9 cellular contexts compared by ENCODE assay signal in the genomic region with DNA sequence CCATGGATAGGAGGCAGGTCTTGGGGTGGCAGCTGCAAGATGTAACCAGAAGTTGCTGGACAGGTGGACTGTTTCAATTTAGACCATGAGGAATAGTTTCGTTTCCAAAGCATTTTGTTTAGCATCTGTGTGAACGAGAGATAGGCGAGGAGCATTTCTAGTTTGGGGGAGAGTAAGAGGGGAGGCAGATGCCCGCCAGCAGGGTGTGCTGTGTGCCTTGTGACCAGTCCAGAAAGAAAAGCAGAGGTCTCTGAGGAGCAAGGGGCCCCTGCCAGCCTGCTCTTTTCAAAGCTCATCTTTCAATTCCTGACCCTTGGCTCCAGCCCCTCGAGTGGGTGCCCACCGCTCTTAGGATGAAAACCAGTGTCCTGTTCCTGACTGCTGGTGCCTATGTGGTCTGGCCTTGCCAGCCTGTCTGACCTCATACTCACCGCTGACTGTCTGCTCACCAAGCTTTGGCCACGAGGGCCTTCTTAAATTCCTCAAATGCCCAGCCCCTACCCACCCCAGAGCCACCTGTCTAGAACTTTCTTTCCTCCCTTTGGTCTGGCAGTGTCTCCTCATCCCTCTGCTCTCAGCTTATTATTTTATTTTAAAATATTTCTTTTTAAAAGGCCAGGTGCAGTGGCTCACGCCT. TPM values are rescaled to one million over a fixed set of nuclear protein-coding genes. Genes with fewer than 3 reads are reported as not detected.
A peak's percentile ranks its signal among the peaks of the same experiment; 100 is the strongest.
DNase-seq lines count a peak whose midpoint lies in the region; TF ChIP-seq lines count a peak whose summit lies in the region.
"Had no signal": no experiment of that assay in that cellular context is flagged by ENCODE, and none has a peak within 500 bp of the region (broad histone marks: within the 10 kb centered on the region; RNA-seq: fewer than 3 reads in every experiment).

No MANE protein-coding gene starts in this region.

- H3K9ac ChIP-seq in skeletal muscle satellite cell (ENCODE audit: low read depth, low read length), result peak overlapping the region; percentile 18

- no peaks in the 10 kb centered on the region for H3K36me3 Mint-ChIP-seq in chondrocyte (ENCODE audit: low read depth)
- H3K36me3 Mint-ChIP-seq in activated naive CD4-positive, alpha-beta T cell treated with anti-CD3 and anti-CD28 coated beads for 36 hours (ENCODE audit: low read depth), result no peaks in the 10 kb centered on the region
- H3K36me3 Mint-ChIP-seq in activated T-helper 2 cell treated with anti-CD3 and anti-CD28 coated beads, Interferon-gamma antibody, Interleukin-2, Interleukin-4, amounts not matched to agents 10 μg/mL and 5 μg/mL and 100 μg/mL, durations not matched to agents 14 hours and 24 hours and 36 hours (ENCODE audit: low read depth), result no peaks in the 10 kb centered on the region

- H3K4me2 ChIP-seq in skeletal muscle satellite cell (ENCODE audit: low read length), result no peak overlapping the region

- no peak overlapping the region for H3K27ac Mint-ChIP-seq in chondrocyte (ENCODE audit: unreplicated experiment)
- H3K27ac Mint-ChIP-seq in activated naive CD4-positive, alpha-beta T cell treated with anti-CD3 and anti-CD28 coated beads for 36 hours, result no peak overlapping the region
- no peak overlapping the region for H3K27ac Mint-ChIP-seq in activated T-helper 2 cell treated with anti-CD3 and anti-CD28 coated beads, Interferon-gamma antibody, Interleukin-2, Interleukin-4, amounts not matched to agents 10 μg/mL and 5 μg/mL and 100 μg/mL, durations not matched to agents 14 hours and 24 hours and 36 hours

- peaks cover 5% of the 10 kb centered on the region for H3K36me3 ChIP-seq in skeletal muscle satellite cell (ENCODE audit: insufficient read depth, low read length)

- H3K9me3 Mint-ChIP-seq in chondrocyte (ENCODE audit: low read depth), result no peaks in the 10 kb centered on the region
- H3K9me3 Mint-ChIP-seq in activated naive CD4-positive, alpha-beta T cell treated with anti-CD3 and anti-CD28 coated beads for 36 hours, result no peaks in the 10 kb centered on the region
- no peaks in the 10 kb centered on the region for H3K9me3 Mint-ChIP-seq in activated T-helper 2 cell treated with anti-CD3 and anti-CD28 coated beads, Interferon-gamma antibody, Interleukin-2, Interleukin-4, amounts not matched to agents 10 μg/mL and 5 μg/mL and 100 μg/mL, durations not matched to agents 14 hours and 24 hours and 36 hours

- H3K9me3 ChIP-seq in skeletal muscle satellite cell (replicated peaks; ENCODE audit: low read length), result no peaks in the 10 kb centered on the region

- peaks cover 12% of the 10 kb centered on the region for H3K4me1 ChIP-seq in skeletal muscle satellite cell (ENCODE audit: control insufficient read depth, insufficient read depth, low read length)

- peak; percentile 75 for TF ChIP-seq CTCF in chondrocyte (IDR thresholded peaks at IDR 0.05)

- DNase-seq in SIG-M5 treated with dmso at 0.1 percent for 504 hours (lab: John Stamatoyannopoulos, UW; ENCODE audit: unreplicated experiment) (peak; percentile 29), SIG-M5 (lab: John Stamatoyannopoulos, UW) (no peak), NCI-H2227 (lab: John Stamatoyannopoulos, UW; ENCODE audit: unreplicated experiment) (peak; percentile 23), chondrocyte (ENCODE audit: low spot score) (no peak), SKM-1 treated with dmso at 0.1 percent for 144 hours (lab: John Stamatoyannopoulos, UW; ENCODE audit: unreplicated experiment) (no peak)
- DNase-seq in activated naive CD4-positive, alpha-beta T cell treated with anti-CD3 and anti-CD28 coated beads for 36 hours, result no peak
- no peak for DNase-seq in activated T-helper 2 cell treated with anti-CD3 and anti-CD28 coated beads, Interferon-gamma antibody, Interleukin-2, Interleukin-4, amounts not matched to agents 10 μg/mL and 5 μg/mL and 100 μg/mL, durations not matched to agents 14 hours and 24 hours and 36 hours (ENCODE audit: low spot score)
- DNase-seq: activated CD4-positive, alpha-beta T cell treated with anti-CD3 and anti-CD28 coated beads, Interleukin-2, amount 50 U/mL, for 4 hours had no signal

- no peak overlapping the region for H3K4me3 ChIP-seq in skeletal muscle satellite cell (ENCODE audit: low read length)

- H3K27me3 Mint-ChIP-seq in chondrocyte (ENCODE audit: low read depth), result no peaks in the 10 kb centered on the region
- H3K27me3 Mint-ChIP-seq in activated naive CD4-positive, alpha-beta T cell treated with anti-CD3 and anti-CD28 coated beads for 36 hours (ENCODE audit: low read depth), result peaks cover 28% of the 10 kb centered on the region
- peaks cover 25% of the 10 kb centered on the region for H3K27me3 Mint-ChIP-seq in activated T-helper 2 cell treated with anti-CD3 and anti-CD28 coated beads, Interferon-gamma antibody, Interleukin-2, Interleukin-4, amounts not matched to agents 10 μg/mL and 5 μg/mL and 100 μg/mL, durations not matched to agents 14 hours and 24 hours and 36 hours (ENCODE audit: low read depth)

- intact Hi-C loops in activated naive CD4-positive, alpha-beta T cell treated with anti-CD3 and anti-CD28 coated beads for 36 hours (cut with micrococcal nuclease), result loop anchor here (1.0 kb wide), 3 partner anchors 27 to 237 kb away; no protein-coding TSS in a partner anchor
- intact Hi-C loops in activated T-helper 2 cell treated with anti-CD3 and anti-CD28 coated beads, Interferon-gamma antibody, Interleukin-2, Interleukin-4, amounts not matched to agents 10 μg/mL and 5 μg/mL and 100 μg/mL, durations not matched to agents 14 hours and 24 hours and 36 hours (cut with micrococcal nuclease), result loop anchor here (1.0 to 5.0 kb wide), 2 partner anchors 27 to 239 kb away; no protein-coding TSS in a partner anchor

- peaks cover 5% of the 10 kb centered on the region for H3K4me1 Mint-ChIP-seq in chondrocyte (ENCODE audit: low read depth)
- H3K4me1 Mint-ChIP-seq in activated naive CD4-positive, alpha-beta T cell treated with anti-CD3 and anti-CD28 coated beads for 36 hours (ENCODE audit: low read depth), result peaks cover 2% of the 10 kb centered on the region
- peaks cover 8% of the 10 kb centered on the region for H3K4me1 Mint-ChIP-seq in activated T-helper 2 cell treated with anti-CD3 and anti-CD28 coated beads, Interferon-gamma antibody, Interleukin-2, Interleukin-4, amounts not matched to agents 10 μg/mL and 5 μg/mL and 100 μg/mL, durations not matched to agents 14 hours and 24 hours and 36 hours (ENCODE audit: low read depth)

- no peak overlapping the region for H3K4me3 Mint-ChIP-seq in chondrocyte (ENCODE audit: unreplicated experiment)
- no peak overlapping the region for H3K4me3 Mint-ChIP-seq in activated naive CD4-positive, alpha-beta T cell treated with anti-CD3 and anti-CD28 coated beads for 36 hours
- H3K4me3 Mint-ChIP-seq in activated T-helper 2 cell treated with anti-CD3 and anti-CD28 coated beads, Interferon-gamma antibody, Interleukin-2, Interleukin-4, amounts not matched to agents 10 μg/mL and 5 μg/mL and 100 μg/mL, durations not matched to agents 14 hours and 24 hours and 36 hours (ENCODE audit: low read depth), result no peak overlapping the region

- CTCF ChIA-PET in activated naive CD4-positive, alpha-beta T cell treated with anti-CD3 and anti-CD28 coated beads for 36 hours (lab: Charles Lee), result interaction anchor here (0.7 to 9.1 kb wide), 11 partner anchors 12 to 236 kb away, joined by 3 to 80 read pairs (median 4); no protein-coding TSS in a partner anchor

- no peaks in the 10 kb centered on the region for H3K27me3 ChIP-seq in skeletal muscle satellite cell (ENCODE audit: control insufficient read depth, insufficient read depth, low read length)

RNA-seq across cellular contexts. Expression of a gene that starts 8.5 kb away (rescaled TPM):
- 9.1 to 19.8 TPM (median 19.1 TPM) in 3 replicates for total RNA-seq in chondrocyte
- 8.1 and 12.0 TPM in 2 replicates for total RNA-seq in skeletal muscle satellite cell (2012; rRNA removed)
- under 1 TPM in 1 of 2 experiments, not detected in 1; 0.10 TPM for total RNA-seq in activated naive CD4-positive, alpha-beta T cell treated with anti-CD3 and anti-CD28 coated beads for 36 hours
- 0.21 and 0.27 TPM in 2 replicates for total RNA-seq in activated T-helper 2 cell treated with anti-CD3 and anti-CD28 coated beads, Interferon-gamma antibody, Interleukin-2, Interleukin-4, amounts not matched to agents 10 μg/mL and 5 μg/mL and 100 μg/mL, durations not matched to agents 14 hours and 24 hours and 36 hours

RNA-seq across cellular contexts. Expression of a gene that starts 48.6 kb away (rescaled TPM):
- 51.8 to 83.8 TPM (median 81.4 TPM) in 3 replicates for total RNA-seq in chondrocyte
- total RNA-seq in skeletal muscle satellite cell (2012; rRNA removed), result 62.9 and 214 TPM in 2 replicates
- not detected for total RNA-seq in activated naive CD4-positive, alpha-beta T cell treated with anti-CD3 and anti-CD28 coated beads for 36 hours
- total RNA-seq in activated T-helper 2 cell treated with anti-CD3 and anti-CD28 coated beads, Interferon-gamma antibody, Interleukin-2, Interleukin-4, amounts not matched to agents 10 μg/mL and 5 μg/mL and 100 μg/mL, durations not matched to agents 14 hours and 24 hours and 36 hours, result not detected in 2 replicates

Comparison
In these comparisons a context has a peak if more than half of its experiments do, and no peak if none do; other contexts are left out.
1. DNase-seq: peak in SIG-M5 treated with dmso at 0.1 percent for 504 hours (single experiment) and NCI-H2227 (single experiment); none in SIG-M5 (single experiment), chondrocyte (single experiment), SKM-1 treated with dmso at 0.1 percent for 144 hours (single experiment), activated naive CD4-positive, alpha-beta T cell treated with anti-CD3 and anti-CD28 coated beads for 36 hours (single experiment) and activated T-helper 2 cell treated with anti-CD3 and anti-CD28 coated beads, Interferon-gamma antibody, Interleukin-2, Interleukin-4, amounts not matched to agents 10 μg/mL and 5 μg/mL and 100 μg/mL, durations not matched to agents 14 hours and 24 hours and 36 hours (single experiment).
2. RNA of a gene that starts 48.6 kb away (total RNA-seq): 51.8 to 83.8 TPM in chondrocyte; not detected in activated naive CD4-positive, alpha-beta T cell treated with anti-CD3 and anti-CD28 coated beads for 36 hours and not detected in activated T-helper 2 cell treated with anti-CD3 and anti-CD28 coated beads, Interferon-gamma antibody, Interleukin-2, Interleukin-4, amounts not matched to agents 10 μg/mL and 5 μg/mL and 100 μg/mL, durations not matched to agents 14 hours and 24 hours and 36 hours; every median in the first group is over 10 times any median in the second.